8 cellular contexts compared by ENCODE assay signal in the genomic region with DNA sequence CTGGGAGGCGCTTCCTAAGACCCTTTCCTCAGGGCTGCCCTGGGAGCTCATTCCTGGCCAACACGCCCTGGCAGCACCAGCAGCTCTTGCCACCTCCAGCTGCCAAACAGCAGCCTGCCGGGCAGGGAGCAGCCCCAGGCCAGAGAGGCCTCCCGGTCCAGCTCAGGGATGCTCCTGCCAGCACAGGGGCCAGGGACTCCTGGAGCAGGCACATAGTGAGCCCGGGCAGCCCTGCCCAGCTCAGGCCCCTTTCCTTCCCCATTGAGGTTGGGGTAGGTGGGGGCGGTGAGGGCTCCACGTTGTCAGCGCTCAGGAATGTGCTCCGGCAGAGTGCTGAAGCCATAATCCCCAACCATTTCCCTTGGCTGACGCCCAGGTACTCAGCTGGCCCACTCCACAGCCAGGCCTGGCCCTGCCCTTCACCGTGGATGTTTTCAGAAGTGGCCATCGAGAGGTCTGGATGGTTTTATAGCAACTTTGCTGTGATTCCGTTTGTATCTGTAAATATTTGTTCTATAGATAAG. TPM values are rescaled to one million over a fixed set of nuclear protein-coding genes. Genes with fewer than 3 reads are reported as not detected.
DNase-seq lines count a peak whose midpoint lies in the region; ATAC-seq and TF ChIP-seq lines count a peak whose summit lies in the region.

No MANE protein-coding gene starts in this region.

- peaks cover 83% of the 10 kb centered on the region for H3K36me3 ChIP-seq in HAP-1 (replicated peaks)

- peak; percentile 28 to 71 for DNase-seq in HAP-1 (ENCODE audit: low spot score in 2 of 2)
- DNase-seq in WTC11 (ENCODE audit: low spot score) = no peak
- peak; percentile 90 to 93 (median 93) for DNase-seq in right cardiac atrium
- no peak for DNase-seq in stimulated activated naive B cell treated with anti-CD40 and anti-IgM and Interleukin-4, amounts not matched to agents 10 μg/mL and 1 μg/mL and 100 μg/mL, for 72 hours
- DNase-seq in activated CD4-positive, alpha-beta memory T cell treated with anti-CD3 and anti-CD28 coated beads, Interleukin-2, amount 10 ng/mL, durations not matched to agents 7 days and 5 days = no peak
- no peak for DNase-seq in HuH-7 (ENCODE audit: low spot score)
- no peak for DNase-seq in activated CD4-positive, alpha-beta T cell treated with anti-CD3 and anti-CD28 coated beads for 1 hour
- no peak for DNase-seq in type B pancreatic cell (ENCODE audit: extremely low spot score, unreplicated experiment)

- H3K4me3 ChIP-seq in HAP-1 = no peak overlapping the region
- H3K4me3 ChIP-seq in right cardiac atrium (ENCODE audit: low read length) = no peak overlapping the region

- no peak overlapping the region for H3K27ac Mint-ChIP-seq in WTC11
- H3K27ac Mint-ChIP-seq in stimulated activated naive B cell treated with anti-CD40 and anti-IgM and Interleukin-4, amounts not matched to agents 10 μg/mL and 1 μg/mL and 100 μg/mL, for 72 hours = peak overlapping the region; percentile 79
- H3K27ac Mint-ChIP-seq in activated CD4-positive, alpha-beta memory T cell treated with anti-CD3 and anti-CD28 coated beads, Interleukin-2, amount 10 ng/mL, durations not matched to agents 7 days and 5 days = no peak overlapping the region
- no peak overlapping the region for H3K27ac Mint-ChIP-seq in type B pancreatic cell

- H3K36me3 Mint-ChIP-seq in WTC11 (peaks cover 38% of the 10 kb centered on the region), type B pancreatic cell (peaks cover 16% of the 10 kb centered on the region)
- peaks cover 46 to 66% of the 10 kb centered on the region in 2 donors for H3K36me3 Mint-ChIP-seq in stimulated activated naive B cell treated with anti-CD40 and anti-IgM and Interleukin-4, amounts not matched to agents 10 μg/mL and 1 μg/mL and 100 μg/mL, for 72 hours
- peaks cover 38% of the 10 kb centered on the region for H3K36me3 Mint-ChIP-seq in activated CD4-positive, alpha-beta memory T cell treated with anti-CD3 and anti-CD28 coated beads, Interleukin-2, amount 10 ng/mL, durations not matched to agents 7 days and 5 days (ENCODE audit: low read depth)

- CTCF ChIA-PET in WTC11 (lab: Charles Lee) = interaction anchor here (0.9 to 1.3 kb wide), 4 partner anchors 9 to 42 kb away, joined by 4 to 6 read pairs (median 4); no protein-coding TSS in a partner anchor
- CTCF ChIA-PET in activated CD4-positive, alpha-beta memory T cell treated with anti-CD3 and anti-CD28 coated beads, Interleukin-2, amount 10 ng/mL, durations not matched to agents 7 days and 5 days (lab: Charles Lee) = no interaction called here

- H3K9me3 ChIP-seq in HAP-1 (no peaks in the 10 kb centered on the region), right cardiac atrium (ENCODE audit: control insufficient read depth, low read length) (no peaks in the 10 kb centered on the region)

- ATAC-seq in WTC11 (peak; percentile 26), right cardiac atrium (peak; percentile 77 to 89)
- no peak for ATAC-seq in stimulated activated naive B cell treated with anti-CD40 and anti-IgM and Interleukin-4, amounts not matched to agents 10 μg/mL and 1 μg/mL and 100 μg/mL, for 72 hours (replicated peaks)

- POLR2A ChIA-PET in WTC11 (lab: Charles Lee) = interaction anchor here (0.5 to 1.5 kb wide), 2 partner anchors 37 to 288 kb away, joined by 3 read pairs; no protein-coding TSS in a partner anchor
- POLR2A ChIA-PET in activated CD4-positive, alpha-beta memory T cell treated with anti-CD3 and anti-CD28 coated beads, Interleukin-2, amount 10 ng/mL, durations not matched to agents 7 days and 5 days (lab: Charles Lee) = interaction anchor here (1.2 to 2.7 kb wide), 2 partner anchors 9 to 13 kb away, joined by 3 to 20 read pairs; a partner anchor contains a TSS

- 13% methylated on average over 13 of the region's 13 CpGs for WGBS in right cardiac atrium

- H3K4me1 ChIP-seq in HAP-1 = no peaks in the 10 kb centered on the region; the same call in 1 of the 2 replicates
- H3K4me1 ChIP-seq in right cardiac atrium (ENCODE audit: control insufficient read depth, insufficient read depth, low read length) = peaks cover 8% of the 10 kb centered on the region

- H3K4me1 Mint-ChIP-seq in WTC11 (no peaks in the 10 kb centered on the region), type B pancreatic cell (ENCODE audit: unreplicated experiment) (no peaks in the 10 kb centered on the region)
- H3K4me1 Mint-ChIP-seq in stimulated activated naive B cell treated with anti-CD40 and anti-IgM and Interleukin-4, amounts not matched to agents 10 μg/mL and 1 μg/mL and 100 μg/mL, for 72 hours = peaks cover 5 to 39% of the 10 kb centered on the region in 2 donors
- peaks cover 2% of the 10 kb centered on the region for H3K4me1 Mint-ChIP-seq in activated CD4-positive, alpha-beta memory T cell treated with anti-CD3 and anti-CD28 coated beads, Interleukin-2, amount 10 ng/mL, durations not matched to agents 7 days and 5 days

- H3K4me3 Mint-ChIP-seq in WTC11 (no peak overlapping the region), type B pancreatic cell (no peak overlapping the region)
- no peak overlapping the region for H3K4me3 Mint-ChIP-seq in stimulated activated naive B cell treated with anti-CD40 and anti-IgM and Interleukin-4, amounts not matched to agents 10 μg/mL and 1 μg/mL and 100 μg/mL, for 72 hours
- no peak overlapping the region for H3K4me3 Mint-ChIP-seq in activated CD4-positive, alpha-beta memory T cell treated with anti-CD3 and anti-CD28 coated beads, Interleukin-2, amount 10 ng/mL, durations not matched to agents 7 days and 5 days

- H3K27me3 ChIP-seq in HAP-1 (ENCODE audit: low read depth) (no peaks in the 10 kb centered on the region), right cardiac atrium (ENCODE audit: control insufficient read depth, insufficient read depth) (no peaks in the 10 kb centered on the region)

- TF ChIP-seq CTCF in WTC11 (IDR thresholded peaks at IDR 0.05) (no peak), type B pancreatic cell (conservative IDR thresholded peaks at IDR 0.05) (no peak)

- in situ Hi-C loops in HAP-1 (cut with MboI; ENCODE audit: low sequenced_read_pairs) = no loop called here

- H3K27me3 Mint-ChIP-seq in WTC11 (ENCODE audit: low read depth) (no peaks in the 10 kb centered on the region), type B pancreatic cell (no peaks in the 10 kb centered on the region)
- H3K27me3 Mint-ChIP-seq in stimulated activated naive B cell treated with anti-CD40 and anti-IgM and Interleukin-4, amounts not matched to agents 10 μg/mL and 1 μg/mL and 100 μg/mL, for 72 hours = no peaks in the 10 kb centered on the region
- no peaks in the 10 kb centered on the region for H3K27me3 Mint-ChIP-seq in activated CD4-positive, alpha-beta memory T cell treated with anti-CD3 and anti-CD28 coated beads, Interleukin-2, amount 10 ng/mL, durations not matched to agents 7 days and 5 days

- H3K9me3 Mint-ChIP-seq in WTC11 (no peaks in the 10 kb centered on the region), type B pancreatic cell (no peaks in the 10 kb centered on the region)
- no peaks in the 10 kb centered on the region for H3K9me3 Mint-ChIP-seq in stimulated activated naive B cell treated with anti-CD40 and anti-IgM and Interleukin-4, amounts not matched to agents 10 μg/mL and 1 μg/mL and 100 μg/mL, for 72 hours
- H3K9me3 Mint-ChIP-seq in activated CD4-positive, alpha-beta memory T cell treated with anti-CD3 and anti-CD28 coated beads, Interleukin-2, amount 10 ng/mL, durations not matched to agents 7 days and 5 days = no peaks in the 10 kb centered on the region

- intact Hi-C loops in right cardiac atrium (cut with DNase I) = no loop called here

- peak overlapping the region; percentile 74 for H3K27ac ChIP-seq in right cardiac atrium (ENCODE audit: low read length)

TF ChIP-seq in WTC11, 78 proteins besides CTCF, POLR2A, EP300 and RAD21:
- no peak for TF ChIP-seq ZNF317 (CRISPR knock-in tag; IDR thresholded peaks at IDR 0.05; ENCODE audit: borderline replicate concordance, low read depth)
- TF ChIP-seq NFE2L1 (CRISPR knock-in tag; IDR thresholded peaks at IDR 0.05) = no peak

RNA-seq across cellular contexts. Expression of a gene that starts 7.6 kb away (rescaled TPM):
- total RNA-seq in WTC11 (2021) (32.8 to 38.2 TPM (median 35.1 TPM) in 3 replicates), right cardiac atrium (10 to 100 TPM; 41.7 to 46.6 (median 44.9) TPM), type B pancreatic cell (ENCODE audit: low replicate concordance) (28.7 and 44.8 TPM in 2 replicates)
- 61.6 TPM for polyA plus RNA-seq in right cardiac atrium
- 10 to 100 TPM; 23.6 to 24.2 TPM for total RNA-seq in activated CD4-positive, alpha-beta memory T cell treated with anti-CD3 and anti-CD28 coated beads, Interleukin-2, amount 10 ng/mL, durations not matched to agents 7 days and 5 days

RNA-seq across cellular contexts. Expression of a gene that starts 10.2 kb away (rescaled TPM):
- total RNA-seq in WTC11 (2021) (141 to 162 TPM (median 143 TPM) in 3 replicates), right cardiac atrium (100 to 1,000 TPM; 122 to 162 (median 155) TPM), type B pancreatic cell (ENCODE audit: low replicate concordance) (104 and 141 TPM in 2 replicates)
- polyA plus RNA-seq in right cardiac atrium = 170 TPM
- total RNA-seq in activated CD4-positive, alpha-beta memory T cell treated with anti-CD3 and anti-CD28 coated beads, Interleukin-2, amount 10 ng/mL, durations not matched to agents 7 days and 5 days = 100 to 1,000 TPM; 111 to 112 TPM

RNA-seq across cellular contexts. Expression of a gene that starts 32.9 kb away (rescaled TPM):
- total RNA-seq in WTC11 (2021) (0.32 to 0.66 TPM (median 0.34 TPM) in 3 replicates), right cardiac atrium (under 1 TPM; 0.17 to 0.50 (median 0.39) TPM), type B pancreatic cell (ENCODE audit: low replicate concordance) (0.19 and 0.39 TPM in 2 replicates)
- 0.23 TPM for polyA plus RNA-seq in right cardiac atrium
- total RNA-seq in activated CD4-positive, alpha-beta memory T cell treated with anti-CD3 and anti-CD28 coated beads, Interleukin-2, amount 10 ng/mL, durations not matched to agents 7 days and 5 days = under 1 TPM; 0.30 to 0.65 TPM

RNA-seq across cellular contexts. Expression of a gene that starts 37.7 kb away (rescaled TPM):
- total RNA-seq in WTC11 (2021) (0.21 to 0.59 TPM (median 0.39 TPM) in 3 replicates), right cardiac atrium (10 to 100 TPM; 11.6 to 24.1 (median 18.6) TPM), type B pancreatic cell (ENCODE audit: low replicate concordance) (not detected in 2 replicates)
- 5.9 TPM for polyA plus RNA-seq in right cardiac atrium
- total RNA-seq in activated CD4-positive, alpha-beta memory T cell treated with anti-CD3 and anti-CD28 coated beads, Interleukin-2, amount 10 ng/mL, durations not matched to agents 7 days and 5 days = not detected

Comparison
In these comparisons a context has a peak if more than half of its experiments do, and no peak if none do; other contexts are left out.
1. DNase-seq: peak in HAP-1 (2 of 2) and right cardiac atrium (3 of 3); none in WTC11 (single experiment), stimulated activated naive B cell treated with anti-CD40 and anti-IgM and Interleukin-4, amounts not matched to agents 10 μg/mL and 1 μg/mL and 100 μg/mL, for 72 hours (single experiment), activated CD4-positive, alpha-beta memory T cell treated with anti-CD3 and anti-CD28 coated beads, Interleukin-2, amount 10 ng/mL, durations not matched to agents 7 days and 5 days (single experiment), HuH-7 (single experiment), activated CD4-positive, alpha-beta T cell treated with anti-CD3 and anti-CD28 coated beads for 1 hour (single experiment) and type B pancreatic cell (single experiment).
2. ATAC-seq: peak in WTC11 (single experiment) and right cardiac atrium (2 of 2); none in stimulated activated naive B cell treated with anti-CD40 and anti-IgM and Interleukin-4, amounts not matched to agents 10 μg/mL and 1 μg/mL and 100 μg/mL, for 72 hours (0 of 2).